8 cellular contexts compared by ENCODE assay signal in the genomic region with DNA sequence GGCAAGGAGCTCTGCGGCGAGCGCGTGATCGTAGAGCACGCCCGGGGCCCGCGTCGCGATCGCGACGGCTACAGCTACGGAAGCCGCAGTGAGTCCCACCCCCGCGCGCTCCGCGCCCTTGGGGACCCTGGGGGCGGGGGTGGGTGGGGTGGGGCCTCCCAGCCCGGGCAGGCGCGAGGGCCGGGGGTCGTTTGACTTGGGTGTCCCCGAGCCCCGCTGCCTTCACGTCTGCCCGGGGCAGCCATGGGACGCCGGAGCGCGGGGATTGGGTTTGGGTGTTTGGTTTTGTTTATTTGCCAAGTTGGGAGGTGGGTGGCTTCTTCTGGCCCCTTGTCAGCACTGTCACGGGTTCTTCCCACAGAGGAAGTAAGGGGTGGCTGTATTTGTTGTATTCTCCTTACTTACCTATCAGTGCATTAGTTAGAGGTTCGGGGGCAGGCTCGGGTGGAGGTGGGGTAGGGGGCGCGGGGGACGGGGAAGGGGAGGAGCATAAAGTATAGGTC. TPM values are rescaled to one million over a fixed set of nuclear protein-coding genes. Genes with fewer than 3 reads are reported as not detected.
DNase-seq lines count a peak whose midpoint lies in the region; ATAC-seq and TF ChIP-seq lines count a peak whose summit lies in the region.

No MANE protein-coding gene starts in this region.

- H3K27me3 Mint-ChIP-seq in mesothelial cell of epicardium (ENCODE audit: low read depth) = peaks cover 14% of the 10 kb centered on the region

- H3K27me3 ChIP-seq in HUES48 (ENCODE audit: control insufficient read depth, insufficient read depth, low read length) = no peaks in the 10 kb centered on the region
- H3K27me3 ChIP-seq in breast epithelium = no peaks in the 10 kb centered on the region

- peaks cover 30% of the 10 kb centered on the region for H3K36me3 Mint-ChIP-seq in mesothelial cell of epicardium

- no peak for ATAC-seq in GM19328 (IDR thresholded peaks at IDR 0.05; ENCODE audit: unreplicated experiment)

- no peaks in the 10 kb centered on the region for H3K9me3 ChIP-seq in HUES48 (ENCODE audit: control insufficient read depth, insufficient read depth, low read length)
- no peaks in the 10 kb centered on the region for H3K9me3 ChIP-seq in breast epithelium

- peaks cover 5% of the 10 kb centered on the region for H3K4me1 ChIP-seq in HUES48 (ENCODE audit: control insufficient read depth, insufficient read depth, low read length)
- H3K4me1 ChIP-seq in breast epithelium = peaks cover 0 to 8% of the 10 kb centered on the region in 2 donors

- H3K4me3 Mint-ChIP-seq in mesothelial cell of epicardium = peak overlapping the region; percentile 88

- H3K27ac Mint-ChIP-seq in mesothelial cell of epicardium = peak overlapping the region; percentile 87

- H3K27ac ChIP-seq in HUES48 (ENCODE audit: low read depth, low read length) = peak overlapping the region; percentile 99
- peak overlapping the region; percentile 100 for H3K27ac ChIP-seq in breast epithelium

- H3K9ac ChIP-seq in HUES48 (ENCODE audit: low read depth, low read length) = peak overlapping the region; percentile 100

- H3K36me3 ChIP-seq in HUES48 (ENCODE audit: control insufficient read depth, insufficient read depth, low read length) (peaks cover 47% of the 10 kb centered on the region), breast epithelium (peaks cover 5% of the 10 kb centered on the region)

- no peak for TF ChIP-seq CTCF in breast epithelium (IDR thresholded peaks at IDR 0.05)
- no peak for TF ChIP-seq CTCF in mesothelial cell of epicardium (IDR thresholded peaks at IDR 0.05; ENCODE audit: unreplicated experiment)

- peak overlapping the region; percentile 98 for H3K4me3 ChIP-seq in HUES48 (ENCODE audit: low read depth, low read length)
- peak overlapping the region; percentile 88 to 92 (median 90) for H3K4me3 ChIP-seq in breast epithelium

- peak; percentile 53 for DNase-seq in NCI-H82 (lab: John Stamatoyannopoulos, UW)
- DNase-seq in NCI-H82 treated with DMSO at 0.1 percent for 48 hours (lab: John Stamatoyannopoulos, UW; ENCODE audit: unreplicated experiment) = no peak
- DNase-seq in breast epithelium (ENCODE audit: low spot score in 2 of 2) = no peak
- DNase-seq in mesothelial cell of epicardium (ENCODE audit: low spot score in 2 of 2, unreplicated experiment in 2 of 2) = peak in 1 of 2 experiments; percentile 61
- DNase-seq in GOT3 (lab: John Stamatoyannopoulos, UW) = no peak
- no peak for DNase-seq in NCI-H1417 (lab: John Stamatoyannopoulos, UW)

- no peak for TF ChIP-seq POLR2A in breast epithelium (IDR thresholded peaks at IDR 0.05)

- peaks cover 29% of the 10 kb centered on the region for H3K4me1 Mint-ChIP-seq in mesothelial cell of epicardium

- intact Hi-C loops in breast epithelium (cut with DNase I; ENCODE audit: low total_unique reads) = loop anchor here (5.0 kb wide), 1 partner anchor 1239 kb away; no protein-coding TSS in a partner anchor

- H3K9me3 Mint-ChIP-seq in mesothelial cell of epicardium = no peaks in the 10 kb centered on the region

RNA-seq across cellular contexts. Expression of a gene that starts 0.8 kb away (rescaled TPM):
- total RNA-seq in breast epithelium = 100 to 1,000 TPM in 2 of 3 donors, 10 to 100 TPM in 1; 70.9 to 143 (median 114) TPM
- 298 to 316 TPM (median 309 TPM) in 3 replicates for total RNA-seq in mesothelial cell of epicardium

RNA-seq across cellular contexts. Expression of a gene that starts 49.0 kb away (rescaled TPM):
- 10 to 100 TPM in 2 of 3 donors, 1 to 10 TPM in 1; 8.6 to 24.7 (median 17.4) TPM for total RNA-seq in breast epithelium
- total RNA-seq in mesothelial cell of epicardium = 44.3 to 46.7 TPM (median 45.8 TPM) in 3 replicates
